Comparison of ENCODE assay signal across 8 cellular contexts in the genomic region with DNA sequence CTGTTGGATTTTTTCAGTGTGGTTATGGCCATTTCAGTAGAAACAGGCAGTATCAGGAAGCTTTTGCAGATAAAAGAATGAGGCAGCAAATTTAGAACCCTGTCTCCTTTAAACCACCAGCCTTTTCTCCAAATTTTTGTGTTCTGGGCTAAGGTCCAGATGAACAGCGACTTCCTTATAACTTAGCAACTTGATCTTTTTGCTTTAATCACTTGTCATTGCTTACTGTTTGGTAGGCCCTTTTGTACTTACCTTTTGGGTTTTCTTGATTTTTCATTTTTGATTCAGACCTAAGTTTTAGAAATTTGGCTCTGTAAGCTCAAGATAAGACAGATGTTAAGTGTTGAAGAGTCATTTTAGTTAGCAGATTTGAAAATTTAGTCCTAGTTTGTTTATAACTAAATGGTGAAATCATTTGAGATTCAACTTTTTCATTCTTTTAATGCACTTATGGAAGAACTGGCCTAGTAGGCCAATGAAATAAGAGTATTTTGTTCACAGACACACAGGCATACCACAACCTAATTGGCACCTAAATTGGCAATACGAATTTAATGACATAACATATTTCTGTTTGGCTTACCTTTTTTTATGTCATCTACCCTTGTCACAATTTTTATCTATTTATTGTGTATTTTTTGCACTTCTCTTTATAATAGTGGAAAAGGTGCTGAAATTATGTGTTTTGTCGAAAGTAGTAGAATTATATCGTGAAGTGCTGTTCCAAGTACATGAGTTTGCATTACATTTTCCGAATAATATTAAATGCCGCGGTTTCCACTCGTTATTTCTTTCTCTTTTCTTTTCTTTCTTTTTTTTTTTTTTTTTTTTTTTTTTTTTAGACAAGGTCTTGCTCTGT. TPM values are rescaled to one million over a fixed set of nuclear protein-coding genes. Genes with fewer than 3 reads are reported as not detected.
DNase-seq lines count a peak whose midpoint lies in the region; ATAC-seq and TF ChIP-seq lines count a peak whose summit lies in the region.

No MANE protein-coding gene starts in this region.

- no peak for ATAC-seq in GM19397 (IDR thresholded peaks at IDR 0.05; ENCODE audit: unreplicated experiment)

- H3K27me3 Mint-ChIP-seq in T-helper 1 cell treated with Interleukin-12 subunit alpha and Interleukin-12 subunit beta and Interleukin-4 antibody, amounts not matched to agents 30 μg/mL and 1 μg/mL, for 36 hours (ENCODE audit: low read depth): peaks cover 8% of the 10 kb centered on the region

- no peaks in the 10 kb centered on the region for H3F3A ChIP-seq in SU-DHL-6 (ENCODE audit: insufficient read depth)

- WGBS in spleen, 5 donors: 80 to 89% (median 84%) methylated on average over 8 of the region's 8 CpGs

- TF ChIP-seq POLR2A in spleen (IDR thresholded peaks at IDR 0.05): no peak

- no peaks in the 10 kb centered on the region for H3K9me3 Mint-ChIP-seq in T-helper 1 cell treated with Interleukin-12 subunit alpha and Interleukin-12 subunit beta and Interleukin-4 antibody, amounts not matched to agents 30 μg/mL and 1 μg/mL, for 36 hours

- H3K27ac ChIP-seq in SU-DHL-6 (ENCODE audit: low read depth, low read length): peak overlapping the region; percentile 80
- peak overlapping the region in 7 of 8 donors; percentile 92 to 99 (median 98) for H3K27ac ChIP-seq in spleen

- intact Hi-C loops in spleen (cut with DNase I; ENCODE audit: low total_unique reads): no loop called here

- no peak for DNase-seq in T-helper 1 cell
- peak; percentile 43 for DNase-seq in fibroblast of mammary gland (ENCODE audit: low read depth)
- DNase-seq in spleen: no peak
- DNase-seq in occipital lobe (lab: John Stamatoyannopoulos, UW): no peak
- DNase-seq in NCI-H446 treated with DMSO at 0.1 percent for 48 hours (lab: John Stamatoyannopoulos, UW): no peak

- H3K79me2 ChIP-seq in SU-DHL-6 (ENCODE audit: insufficient read depth, low read length): peaks cover 67% of the 10 kb centered on the region

- H3K4me3 Mint-ChIP-seq in T-helper 1 cell treated with Interleukin-12 subunit alpha and Interleukin-12 subunit beta and Interleukin-4 antibody, amounts not matched to agents 30 μg/mL and 1 μg/mL, for 36 hours: peak overlapping the region; percentile 89

- H3K27me3 ChIP-seq in SU-DHL-6 (ENCODE audit: low read length) (no peaks in the 10 kb centered on the region), spleen (replicated peaks in 1 of 7) (no peaks in the 10 kb centered on the region)

- H3K9me2 ChIP-seq in SU-DHL-6 (replicated peaks; ENCODE audit: insufficient read depth, low read length): no peaks in the 10 kb centered on the region

- H3K9ac ChIP-seq in SU-DHL-6 (ENCODE audit: low read length): peak overlapping the region; percentile 90

- no peak overlapping the region for H2AFZ ChIP-seq in SU-DHL-6 (ENCODE audit: low read depth, low read length, severe bottlenecking)

- TF ChIP-seq CTCF in SU-DHL-6 (IDR thresholded peaks at IDR 0.05; ENCODE audit: insufficient read depth, low read length, poor library complexity, severe bottlenecking) (no peak), fibroblast of mammary gland (conservative IDR thresholded peaks at IDR 0.05; ENCODE audit: control insufficient read depth, insufficient read depth, low read depth, low read length) (no peak), spleen (IDR thresholded peaks at IDR 0.05 in 8 of 11, conservative IDR thresholded peaks at IDR 0.05 in 3 of 11) (no peak)

- H3K4me2 ChIP-seq in SU-DHL-6 (ENCODE audit: low read depth, low read length, poor library complexity, severe bottlenecking): peak overlapping the region; percentile 75

- peaks cover 24% of the 10 kb centered on the region for H3K4me1 Mint-ChIP-seq in T-helper 1 cell treated with Interleukin-12 subunit alpha and Interleukin-12 subunit beta and Interleukin-4 antibody, amounts not matched to agents 30 μg/mL and 1 μg/mL, for 36 hours (ENCODE audit: low read depth)

- H3K36me3 ChIP-seq in SU-DHL-6 (ENCODE audit: low read length) (no peaks in the 10 kb centered on the region), spleen (no peaks in the 10 kb centered on the region)

- no peaks in the 10 kb centered on the region; the same call in 1 of the 2 replicates for H4K20me1 ChIP-seq in SU-DHL-6 (ENCODE audit: low read depth, low read length)

- H3K4me1 ChIP-seq in spleen: peaks cover 10 to 73% (median 37%) of the 10 kb centered on the region in 6 donors

- H3K4me3 ChIP-seq in SU-DHL-6 (ENCODE audit: insufficient read depth, low read length, poor library complexity, severe bottlenecking) (peak overlapping the region; percentile 80), fibroblast of mammary gland (ENCODE audit: control insufficient read depth, low read depth, low read length) (peak overlapping the region; percentile 95), spleen (peak overlapping the region in 6 of 8 donors; percentile 61 to 96 (median 78))

- H3K36me3 Mint-ChIP-seq in T-helper 1 cell treated with Interleukin-12 subunit alpha and Interleukin-12 subunit beta and Interleukin-4 antibody, amounts not matched to agents 30 μg/mL and 1 μg/mL, for 36 hours (ENCODE audit: low read depth): peaks cover 2% of the 10 kb centered on the region

- H3K27ac Mint-ChIP-seq in T-helper 1 cell treated with Interleukin-12 subunit alpha and Interleukin-12 subunit beta and Interleukin-4 antibody, amounts not matched to agents 30 μg/mL and 1 μg/mL, for 36 hours: no peak overlapping the region

- H3K9me3 ChIP-seq in SU-DHL-6 (ENCODE audit: insufficient read depth, low read length) (no peaks in the 10 kb centered on the region), spleen (no peaks in the 10 kb centered on the region)

RNA-seq across cellular contexts. Expression of gene RTN3, which starts 2.1 kb away (rescaled TPM):
- total RNA-seq in spleen (100 to 1,000 TPM in 4 of 7 donors, 10 to 100 TPM in 3; 66.7 to 166 (median 101) TPM), occipital lobe (207 TPM)
- 10 to 100 TPM; 17.6 to 24.9 (median 24.8) TPM for polyA plus RNA-seq in spleen

RNA-seq across cellular contexts. Expression of gene ATL3, which starts 12.2 kb away (rescaled TPM):
- total RNA-seq in spleen (10 to 100 TPM; 43.4 to 58.5 (median 46.3) TPM), occipital lobe (26.0 TPM)
- polyA plus RNA-seq in spleen: 10 to 100 TPM in 1 of 3 donors, 1 to 10 TPM in 2; 5.7 to 10.9 (median 8.2) TPM
